In the genomic region with DNA sequence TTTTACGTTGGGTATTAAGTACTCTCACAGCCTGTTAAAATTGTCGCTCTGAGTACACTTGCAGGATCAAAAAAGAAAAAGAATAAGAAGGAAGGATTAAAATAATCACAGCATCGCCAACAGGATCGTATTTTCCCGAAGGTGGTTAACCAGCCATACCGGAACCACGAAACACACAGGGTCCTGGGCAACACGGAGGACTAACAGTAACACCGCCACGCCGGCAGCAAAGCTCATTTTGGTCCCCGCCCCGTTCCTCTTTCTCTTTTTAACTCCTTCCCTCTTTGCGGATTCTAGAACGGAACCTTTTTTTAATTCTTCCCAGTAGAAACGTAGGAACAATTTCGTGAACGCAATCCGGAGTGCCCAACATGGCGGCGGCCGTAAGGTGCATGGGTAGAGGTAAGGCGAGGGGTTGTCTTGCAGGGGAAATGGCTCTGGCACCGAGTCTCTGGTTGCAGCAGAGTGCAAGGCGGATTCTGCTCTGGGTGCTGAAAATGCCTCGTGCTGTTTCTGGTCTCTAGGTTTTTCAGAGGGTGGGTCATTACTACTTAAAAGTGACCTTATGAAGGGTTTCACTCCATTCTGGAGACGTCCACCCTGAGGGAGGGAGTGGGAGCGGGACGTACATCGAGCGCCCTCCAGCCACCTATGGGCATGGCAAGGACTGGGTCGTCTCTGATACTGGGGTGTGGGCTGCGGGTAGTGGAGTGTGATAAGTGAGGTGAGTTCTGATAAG, we compare ENCODE assay signal across 1 cellular context.
TF ChIP-seq lines count a peak whose summit lies in the region.

A gene (plus strand): TSS at position 353 of the 739 bp plus-strand sequence. CDS start 19 bp downstream, at position 372.

TF ChIP-seq in K562, 482 proteins besides CTCF, POLR2A, EP300 and RAD21 (continued from another document and continues in another):
- TF ChIP-seq, protein P1, sequence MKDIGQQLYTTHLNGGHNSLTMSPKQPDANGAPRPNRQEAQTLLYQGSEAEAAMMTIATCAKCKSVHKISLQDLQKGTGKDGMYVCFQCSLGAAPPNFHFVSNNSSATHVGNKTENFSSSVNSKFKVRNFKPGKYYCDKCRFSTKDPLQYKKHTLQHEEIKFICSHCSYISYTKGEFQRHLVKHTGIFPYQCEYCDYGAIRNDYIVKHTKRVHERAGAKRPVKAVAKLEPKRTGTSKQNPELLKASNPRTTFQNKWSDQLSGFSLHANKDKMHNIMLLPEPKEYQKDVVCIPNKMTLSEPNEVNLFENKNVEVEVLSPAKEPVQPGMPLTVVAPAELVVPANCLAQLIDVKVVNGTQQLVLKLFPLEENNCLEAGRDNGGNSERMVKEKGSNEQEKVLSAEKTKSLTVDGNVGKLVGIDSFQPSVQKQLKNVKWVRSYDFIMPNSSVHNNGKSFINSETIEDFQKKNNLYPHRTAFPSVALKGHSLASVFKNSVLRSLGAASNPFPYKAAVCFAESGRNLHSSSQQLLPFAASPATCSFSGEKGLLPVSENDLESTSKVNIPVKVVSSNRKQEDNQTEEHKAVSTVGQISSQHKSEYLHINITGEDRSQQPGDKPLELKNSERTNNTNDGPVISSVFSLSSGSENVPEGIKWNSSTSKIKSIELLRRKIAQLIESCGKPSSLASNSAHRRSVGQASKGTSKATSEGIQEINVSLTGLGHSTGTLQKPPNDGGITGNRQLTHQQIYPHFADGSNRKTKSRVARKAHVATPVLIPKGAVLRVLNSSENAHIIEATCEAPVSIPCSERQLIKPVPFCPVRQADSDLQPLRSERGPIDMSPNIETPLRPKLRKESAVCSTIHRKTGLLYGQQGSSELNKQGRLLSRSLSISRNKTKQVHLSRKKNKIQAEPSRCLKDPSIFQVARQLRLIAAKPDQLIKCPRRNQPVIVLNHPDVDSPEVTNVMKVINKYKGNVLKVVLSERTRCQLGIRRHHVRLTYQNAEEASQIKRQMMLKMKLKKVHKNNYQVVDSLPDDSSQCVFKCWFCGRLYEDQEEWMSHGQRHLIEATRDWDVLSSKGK (CRISPR knock-in tag; IDR thresholded peaks at IDR 0.05): no peak
- TF ChIP-seq MAFF (IDR thresholded peaks at IDR 0.05; ENCODE audit: low read length): no peak
- TF ChIP-seq SRSF3 (IDR thresholded peaks at IDR 0.05; ENCODE audit: insufficient read depth, low read length): no peak
- TF ChIP-seq, protein P2, sequence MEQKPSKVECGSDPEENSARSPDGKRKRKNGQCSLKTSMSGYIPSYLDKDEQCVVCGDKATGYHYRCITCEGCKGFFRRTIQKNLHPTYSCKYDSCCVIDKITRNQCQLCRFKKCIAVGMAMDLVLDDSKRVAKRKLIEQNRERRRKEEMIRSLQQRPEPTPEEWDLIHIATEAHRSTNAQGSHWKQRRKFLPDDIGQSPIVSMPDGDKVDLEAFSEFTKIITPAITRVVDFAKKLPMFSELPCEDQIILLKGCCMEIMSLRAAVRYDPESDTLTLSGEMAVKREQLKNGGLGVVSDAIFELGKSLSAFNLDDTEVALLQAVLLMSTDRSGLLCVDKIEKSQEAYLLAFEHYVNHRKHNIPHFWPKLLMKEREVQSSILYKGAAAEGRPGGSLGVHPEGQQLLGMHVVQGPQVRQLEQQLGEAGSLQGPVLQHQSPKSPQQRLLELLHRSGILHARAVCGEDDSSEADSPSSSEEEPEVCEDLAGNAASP (IDR thresholded peaks at IDR 0.05): no peak
- TF ChIP-seq ZNF217 (CRISPR knock-in tag; IDR thresholded peaks at IDR 0.05): no peak
- TF ChIP-seq, protein P3, sequence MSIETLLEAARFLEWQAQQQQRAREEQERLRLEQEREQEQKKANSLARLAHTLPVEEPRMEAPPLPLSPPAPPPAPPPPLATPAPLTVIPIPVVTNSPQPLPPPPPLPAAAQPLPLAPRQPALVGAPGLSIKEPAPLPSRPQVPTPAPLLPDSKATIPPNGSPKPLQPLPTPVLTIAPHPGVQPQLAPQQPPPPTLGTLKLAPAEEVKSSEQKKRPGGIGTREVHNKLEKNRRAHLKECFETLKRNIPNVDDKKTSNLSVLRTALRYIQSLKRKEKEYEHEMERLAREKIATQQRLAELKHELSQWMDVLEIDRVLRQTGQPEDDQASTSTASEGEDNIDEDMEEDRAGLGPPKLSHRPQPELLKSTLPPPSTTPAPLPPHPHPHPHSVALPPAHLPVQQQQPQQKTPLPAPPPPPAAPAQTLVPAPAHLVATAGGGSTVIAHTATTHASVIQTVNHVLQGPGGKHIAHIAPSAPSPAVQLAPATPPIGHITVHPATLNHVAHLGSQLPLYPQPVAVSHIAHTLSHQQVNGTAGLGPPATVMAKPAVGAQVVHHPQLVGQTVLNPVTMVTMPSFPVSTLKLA (conservative IDR thresholded peaks at IDR 0.05): peak; percentile 84 to 93
- TF ChIP-seq, protein P4, sequence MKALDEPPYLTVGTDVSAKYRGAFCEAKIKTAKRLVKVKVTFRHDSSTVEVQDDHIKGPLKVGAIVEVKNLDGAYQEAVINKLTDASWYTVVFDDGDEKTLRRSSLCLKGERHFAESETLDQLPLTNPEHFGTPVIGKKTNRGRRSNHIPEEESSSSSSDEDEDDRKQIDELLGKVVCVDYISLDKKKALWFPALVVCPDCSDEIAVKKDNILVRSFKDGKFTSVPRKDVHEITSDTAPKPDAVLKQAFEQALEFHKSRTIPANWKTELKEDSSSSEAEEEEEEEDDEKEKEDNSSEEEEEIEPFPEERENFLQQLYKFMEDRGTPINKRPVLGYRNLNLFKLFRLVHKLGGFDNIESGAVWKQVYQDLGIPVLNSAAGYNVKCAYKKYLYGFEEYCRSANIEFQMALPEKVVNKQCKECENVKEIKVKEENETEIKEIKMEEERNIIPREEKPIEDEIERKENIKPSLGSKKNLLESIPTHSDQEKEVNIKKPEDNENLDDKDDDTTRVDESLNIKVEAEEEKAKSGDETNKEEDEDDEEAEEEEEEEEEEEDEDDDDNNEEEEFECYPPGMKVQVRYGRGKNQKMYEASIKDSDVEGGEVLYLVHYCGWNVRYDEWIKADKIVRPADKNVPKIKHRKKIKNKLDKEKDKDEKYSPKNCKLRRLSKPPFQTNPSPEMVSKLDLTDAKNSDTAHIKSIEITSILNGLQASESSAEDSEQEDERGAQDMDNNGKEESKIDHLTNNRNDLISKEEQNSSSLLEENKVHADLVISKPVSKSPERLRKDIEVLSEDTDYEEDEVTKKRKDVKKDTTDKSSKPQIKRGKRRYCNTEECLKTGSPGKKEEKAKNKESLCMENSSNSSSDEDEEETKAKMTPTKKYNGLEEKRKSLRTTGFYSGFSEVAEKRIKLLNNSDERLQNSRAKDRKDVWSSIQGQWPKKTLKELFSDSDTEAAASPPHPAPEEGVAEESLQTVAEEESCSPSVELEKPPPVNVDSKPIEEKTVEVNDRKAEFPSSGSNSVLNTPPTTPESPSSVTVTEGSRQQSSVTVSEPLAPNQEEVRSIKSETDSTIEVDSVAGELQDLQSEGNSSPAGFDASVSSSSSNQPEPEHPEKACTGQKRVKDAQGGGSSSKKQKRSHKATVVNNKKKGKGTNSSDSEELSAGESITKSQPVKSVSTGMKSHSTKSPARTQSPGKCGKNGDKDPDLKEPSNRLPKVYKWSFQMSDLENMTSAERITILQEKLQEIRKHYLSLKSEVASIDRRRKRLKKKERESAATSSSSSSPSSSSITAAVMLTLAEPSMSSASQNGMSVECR (CRISPR knock-in tag; IDR thresholded peaks at IDR 0.05): peak; percentile 94
- TF ChIP-seq STAT5B (CRISPR knock-in tag; IDR thresholded peaks at IDR 0.05): no peak
- no peak for TF ChIP-seq BHLHE40 (IDR thresholded peaks at IDR 0.05; ENCODE audit: low read length)
- no peak for TF ChIP-seq POLR3G (IDR thresholded peaks at IDR 0.05; ENCODE audit: extremely low read depth, insufficient read length, insufficient replicate concordance)
- TF ChIP-seq ARNT (IDR thresholded peaks at IDR 0.05): peak; percentile 65 to 91
- no peak for TF ChIP-seq DMBX1 (CRISPR knock-in tag; IDR thresholded peaks at IDR 0.05; ENCODE audit: borderline replicate concordance)
- TF ChIP-seq HOXB6 (CRISPR knock-in tag; IDR thresholded peaks at IDR 0.05; ENCODE audit: borderline replicate concordance): no peak
- TF ChIP-seq RBM17 (IDR thresholded peaks at IDR 0.05; ENCODE audit: borderline replicate concordance, low read depth, low read length): no peak
- no peak for TF ChIP-seq SMARCA5 (IDR thresholded peaks at IDR 0.05)
- no peak for TF ChIP-seq ZNF507 (tag; conservative IDR thresholded peaks at IDR 0.05)
- TF ChIP-seq HDGF (IDR thresholded peaks at IDR 0.05): no peak
- peak; percentile 45; the same call in 1 of the 2 replicates for TF ChIP-seq CC2D1A (IDR thresholded peaks at IDR 0.05)
- TF ChIP-seq TCF7L2 (IDR thresholded peaks at IDR 0.05; ENCODE audit: low read depth, low read length): no peak
- 0 out of 2 replicates have a peak, but pooled peaks have one; percentile 57 for TF ChIP-seq PYGO2 (tag; IDR thresholded peaks at IDR 0.05)
- TF ChIP-seq, protein P5, sequence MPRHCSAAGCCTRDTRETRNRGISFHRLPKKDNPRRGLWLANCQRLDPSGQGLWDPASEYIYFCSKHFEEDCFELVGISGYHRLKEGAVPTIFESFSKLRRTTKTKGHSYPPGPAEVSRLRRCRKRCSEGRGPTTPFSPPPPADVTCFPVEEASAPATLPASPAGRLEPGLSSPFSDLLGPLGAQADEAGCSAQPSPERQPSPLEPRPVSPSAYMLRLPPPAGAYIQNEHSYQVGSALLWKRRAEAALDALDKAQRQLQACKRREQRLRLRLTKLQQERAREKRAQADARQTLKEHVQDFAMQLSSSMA (CRISPR knock-in tag; IDR thresholded peaks at IDR 0.05): no peak
- TF ChIP-seq SIX5 (IDR thresholded peaks at IDR 0.05; ENCODE audit: borderline replicate concordance in 1 of 2, insufficient read depth in 1 of 2, low read depth in 1 of 2, low read length in 2 of 2): peak; percentile 57 to 59; a peak in 3 of 4 replicates
- TF ChIP-seq MAFK (IDR thresholded peaks at IDR 0.05; ENCODE audit: low read length): no peak; the same call in 1 of the 2 replicates
- TF ChIP-seq SMARCC2 (IDR thresholded peaks at IDR 0.05; ENCODE audit: low read depth): no peak
- no peak for TF ChIP-seq SMAD2 (IDR thresholded peaks at IDR 0.05; ENCODE audit: low read depth, low read length)
- TF ChIP-seq BRD4 (IDR thresholded peaks at IDR 0.05): peak; percentile 82; the same call in 1 of the 2 replicates
- peak; percentile 45 for TF ChIP-seq CBFA2T3 (IDR thresholded peaks at IDR 0.05)
- TF ChIP-seq, protein P6, sequence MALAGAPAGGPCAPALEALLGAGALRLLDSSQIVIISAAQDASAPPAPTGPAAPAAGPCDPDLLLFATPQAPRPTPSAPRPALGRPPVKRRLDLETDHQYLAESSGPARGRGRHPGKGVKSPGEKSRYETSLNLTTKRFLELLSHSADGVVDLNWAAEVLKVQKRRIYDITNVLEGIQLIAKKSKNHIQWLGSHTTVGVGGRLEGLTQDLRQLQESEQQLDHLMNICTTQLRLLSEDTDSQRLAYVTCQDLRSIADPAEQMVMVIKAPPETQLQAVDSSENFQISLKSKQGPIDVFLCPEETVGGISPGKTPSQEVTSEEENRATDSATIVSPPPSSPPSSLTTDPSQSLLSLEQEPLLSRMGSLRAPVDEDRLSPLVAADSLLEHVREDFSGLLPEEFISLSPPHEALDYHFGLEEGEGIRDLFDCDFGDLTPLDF (CRISPR knock-in tag; IDR thresholded peaks at IDR 0.05): no peak
- TF ChIP-seq ZNF184 (CRISPR knock-in tag; IDR thresholded peaks at IDR 0.05): no peak
- no peak; the same call in 1 of the 2 replicates for TF ChIP-seq DPF2 (IDR thresholded peaks at IDR 0.05)
- peak; percentile 99 for TF ChIP-seq TAF9B (IDR thresholded peaks at IDR 0.05; ENCODE audit: partially characterized antibody)
- no peak for TF ChIP-seq ZNF12 (CRISPR knock-in tag; IDR thresholded peaks at IDR 0.05)
- TF ChIP-seq STAT5A (IDR thresholded peaks at IDR 0.05; ENCODE audit: borderline replicate concordance, low read length): peak; percentile 61; the same call in 1 of the 2 replicates
- peak; percentile 98 for TF ChIP-seq EP400 (IDR thresholded peaks at IDR 0.05)
- TF ChIP-seq HDAC6 (IDR thresholded peaks at IDR 0.05; ENCODE audit: low read depth, low read length): peak; percentile 64; the same call in 1 of the 2 replicates
- TF ChIP-seq PPARD (CRISPR knock-in tag; IDR thresholded peaks at IDR 0.05): no peak
- peak; percentile 79 for TF ChIP-seq ZNF24 (IDR thresholded peaks at IDR 0.05)
- peak; percentile 39; the same call in 1 of the 2 replicates for TF ChIP-seq ZC3H8 (IDR thresholded peaks at IDR 0.05)
- no peak; a peak in 2 of 4 replicates for TF ChIP-seq NRF1 (conservative IDR thresholded peaks at IDR 0.05 in 1 of 2, IDR thresholded peaks at IDR 0.05 in 1 of 2)
- TF ChIP-seq KLF6 (CRISPR knock-in tag; IDR thresholded peaks at IDR 0.05; ENCODE audit: borderline replicate concordance): 0 out of 2 replicates have a peak, but pooled peaks have one; percentile 54
- TF ChIP-seq, protein P7, sequence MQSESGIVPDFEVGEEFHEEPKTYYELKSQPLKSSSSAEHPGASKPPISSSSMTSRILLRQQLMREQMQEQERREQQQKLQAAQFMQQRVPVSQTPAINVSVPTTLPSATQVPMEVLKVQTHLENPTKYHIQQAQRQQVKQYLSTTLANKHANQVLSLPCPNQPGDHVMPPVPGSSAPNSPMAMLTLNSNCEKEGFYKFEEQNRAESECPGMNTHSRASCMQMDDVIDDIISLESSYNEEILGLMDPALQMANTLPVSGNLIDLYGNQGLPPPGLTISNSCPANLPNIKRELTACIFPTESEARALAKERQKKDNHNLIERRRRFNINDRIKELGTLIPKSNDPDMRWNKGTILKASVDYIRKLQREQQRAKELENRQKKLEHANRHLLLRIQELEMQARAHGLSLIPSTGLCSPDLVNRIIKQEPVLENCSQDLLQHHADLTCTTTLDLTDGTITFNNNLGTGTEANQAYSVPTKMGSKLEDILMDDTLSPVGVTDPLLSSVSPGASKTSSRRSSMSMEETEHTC (IDR thresholded peaks at IDR 0.05): no peak
- TF ChIP-seq, protein P8, sequence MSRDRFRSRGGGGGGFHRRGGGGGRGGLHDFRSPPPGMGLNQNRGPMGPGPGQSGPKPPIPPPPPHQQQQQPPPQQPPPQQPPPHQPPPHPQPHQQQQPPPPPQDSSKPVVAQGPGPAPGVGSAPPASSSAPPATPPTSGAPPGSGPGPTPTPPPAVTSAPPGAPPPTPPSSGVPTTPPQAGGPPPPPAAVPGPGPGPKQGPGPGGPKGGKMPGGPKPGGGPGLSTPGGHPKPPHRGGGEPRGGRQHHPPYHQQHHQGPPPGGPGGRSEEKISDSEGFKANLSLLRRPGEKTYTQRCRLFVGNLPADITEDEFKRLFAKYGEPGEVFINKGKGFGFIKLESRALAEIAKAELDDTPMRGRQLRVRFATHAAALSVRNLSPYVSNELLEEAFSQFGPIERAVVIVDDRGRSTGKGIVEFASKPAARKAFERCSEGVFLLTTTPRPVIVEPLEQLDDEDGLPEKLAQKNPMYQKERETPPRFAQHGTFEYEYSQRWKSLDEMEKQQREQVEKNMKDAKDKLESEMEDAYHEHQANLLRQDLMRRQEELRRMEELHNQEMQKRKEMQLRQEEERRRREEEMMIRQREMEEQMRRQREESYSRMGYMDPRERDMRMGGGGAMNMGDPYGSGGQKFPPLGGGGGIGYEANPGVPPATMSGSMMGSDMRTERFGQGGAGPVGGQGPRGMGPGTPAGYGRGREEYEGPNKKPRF (IDR thresholded peaks at IDR 0.05; ENCODE audit: low read depth, low read length): no peak
- TF ChIP-seq RCOR1 (IDR thresholded peaks at IDR 0.05; ENCODE audit: borderline replicate concordance in 1 of 2, low read depth in 2 of 2, low read length in 2 of 2): peak in 1 of 2 experiments; percentile 77; a peak in 1 of 4 replicates
- no peak for TF ChIP-seq ZNF668 (CRISPR knock-in tag; IDR thresholded peaks at IDR 0.05)
- no peak; the same call in 1 of the 2 replicates for TF ChIP-seq ADNP (tag; IDR thresholded peaks at IDR 0.05)
